ENCODE assay signal across 8 cellular contexts in genomic region chr22:37187891-37188761, GRCh38. TPM values are rescaled to one million over a fixed set of nuclear protein-coding genes. Genes with fewer than 3 reads are reported as not detected.
A peak's percentile ranks its signal among the peaks of the same experiment; 100 is the strongest.
DNase-seq lines count a peak whose midpoint lies in the region; ATAC-seq and TF ChIP-seq lines count a peak whose summit lies in the region.

C1QTNF6 (minus strand) TSS chr22:37188247; CDS start chr22:37188213, 34 bp downstream.

- H3K27me3 ChIP-seq in heart left ventricle: no peaks in the 10 kb centered on the region

- peaks cover 20% of the 10 kb centered on the region for H3K9me3 Mint-ChIP-seq in WTC11

- no peak for TF ChIP-seq CTCF in WTC11 (IDR thresholded peaks at IDR 0.05)
- no peak for TF ChIP-seq CTCF in heart left ventricle (IDR thresholded peaks at IDR 0.05)

- POLR2A ChIA-PET in WTC11 (lab: Charles Lee): interaction anchor here (1.1 to 1.4 kb wide), 2 partner anchors 11 to 412 kb away, joined by 4 read pairs; partner anchors contain the start of gene IFT27

- no peaks in the 10 kb centered on the region for H3K36me3 ChIP-seq in heart left ventricle

- H3K27me3 Mint-ChIP-seq in WTC11 (ENCODE audit: low read depth): no peaks in the 10 kb centered on the region; the same call in 1 of the 2 replicates

- DNase-seq in H4 (ENCODE audit: low spot score): peak; percentile 44
- peak; percentile 41 for DNase-seq in WTC11 (ENCODE audit: low spot score)
- DNase-seq in heart left ventricle: peak in 4 of 5 donors; percentile 57 to 83 (median 62)
- peak; percentile 76 for DNase-seq in retina
- DNase-seq in stimulated activated CD4-positive, alpha-beta T cell treated with anti-CD3 and anti-CD28 coated beads, Interleukin-4, amount 100 ng/mL, for 4 hours: no peak
- no peak for DNase-seq in stimulated activated naive CD4-positive, alpha-beta T cell (lab: John Stamatoyannopoulos, UW)
- DNase-seq in LoVo (ENCODE audit: low spot score): no peak

- H3K27ac Mint-ChIP-seq in WTC11: peak within 1 kb of the TSS; percentile 94

- H3K4me3 Mint-ChIP-seq in WTC11: peak within 1 kb of the TSS; percentile 75

- H3K4me3 ChIP-seq in heart left ventricle: peak within 1 kb of the TSS in 11 of 12 donors; percentile 15 to 64 (median 48)

- TF ChIP-seq POLR2A in heart left ventricle (IDR thresholded peaks at IDR 0.05): no peak

- WGBS in heart left ventricle, 4 donors: 29 to 41% (median 33%) methylated on average over 15 to 17 of the region's 17 CpGs

- peaks cover 9 to 65% (median 39%) of the 10 kb centered on the region in 12 donors for H3K4me1 ChIP-seq in heart left ventricle

- intact Hi-C loops in heart left ventricle (cut with DNase I): no loop called here

- H3K36me3 Mint-ChIP-seq in WTC11: peaks cover 19% of the 10 kb centered on the region

- CTCF ChIA-PET in WTC11 (lab: Charles Lee): interaction anchor here (0.7 to 4.2 kb wide), 5 partner anchors 9 to 72 kb away, joined by 3 to 23 read pairs (median 4); no protein-coding TSS in a partner anchor

- peak within 1 kb of the TSS; percentile 53 to 93 (median 80) for H3K27ac ChIP-seq in heart left ventricle

- H3K9me3 ChIP-seq in heart left ventricle: no peaks in the 10 kb centered on the region

- ATAC-seq in WTC11: peak; percentile 61
- peak; percentile 57 to 80 (median 73) for ATAC-seq in heart left ventricle
- ATAC-seq in HG03520 (IDR thresholded peaks at IDR 0.05; ENCODE audit: unreplicated experiment): no peak

- H3K4me1 Mint-ChIP-seq in WTC11: peaks cover 49% of the 10 kb centered on the region

TF ChIP-seq in WTC11, 78 proteins besides CTCF, POLR2A, EP300 and RAD21 (continues in another document):
- TF ChIP-seq FOXP1 (CRISPR knock-in tag; IDR thresholded peaks at IDR 0.05; ENCODE audit: borderline replicate concordance) (no peak), ZNF121 (CRISPR knock-in tag; IDR thresholded peaks at IDR 0.05) (0 out of 2 replicates have a peak, but pooled peaks have one; percentile 45), ZBTB21 (CRISPR knock-in tag; IDR thresholded peaks at IDR 0.05; ENCODE audit: borderline replicate concordance) (no peak), CREB1 (CRISPR knock-in tag; IDR thresholded peaks at IDR 0.05) (0 out of 2 replicates have a peak, but pooled peaks have one; percentile 23), ESRRA (CRISPR knock-in tag; IDR thresholded peaks at IDR 0.05; ENCODE audit: borderline replicate concordance) (0 out of 2 replicates have a peak, but pooled peaks have one; percentile 16), FOXK1 (CRISPR knock-in tag; IDR thresholded peaks at IDR 0.05) (no peak), GABPB1 (CRISPR knock-in tag; IDR thresholded peaks at IDR 0.05) (no peak), ETV6 (CRISPR knock-in tag; IDR thresholded peaks at IDR 0.05) (0 out of 2 replicates have a peak, but pooled peaks have one; percentile 63), RORB (CRISPR knock-in tag; IDR thresholded peaks at IDR 0.05) (no peak), ZNF671 (CRISPR knock-in tag; IDR thresholded peaks at IDR 0.05) (no peak), FOXJ3 (CRISPR knock-in tag; IDR thresholded peaks at IDR 0.05; ENCODE audit: borderline replicate concordance) (no peak), SP1 (CRISPR knock-in tag; conservative IDR thresholded peaks at IDR 0.05) (0 out of 2 replicates have a peak, but pooled peaks have one; percentile 18), ZNF263 (CRISPR knock-in tag; IDR thresholded peaks at IDR 0.05; ENCODE audit: low read depth) (no peak), NFE2L1 (CRISPR knock-in tag; IDR thresholded peaks at IDR 0.05) (no peak), ARID4B (CRISPR knock-in tag; IDR thresholded peaks at IDR 0.05; ENCODE audit: borderline replicate concordance) (no peak), TP53 (CRISPR knock-in tag; IDR thresholded peaks at IDR 0.05) (no peak), GTF2I (CRISPR knock-in tag; conservative IDR thresholded peaks at IDR 0.05) (no peak), MXD4 (CRISPR knock-in tag; IDR thresholded peaks at IDR 0.05; ENCODE audit: borderline replicate concordance) (no peak)
- TF ChIP-seq, protein P1, sequence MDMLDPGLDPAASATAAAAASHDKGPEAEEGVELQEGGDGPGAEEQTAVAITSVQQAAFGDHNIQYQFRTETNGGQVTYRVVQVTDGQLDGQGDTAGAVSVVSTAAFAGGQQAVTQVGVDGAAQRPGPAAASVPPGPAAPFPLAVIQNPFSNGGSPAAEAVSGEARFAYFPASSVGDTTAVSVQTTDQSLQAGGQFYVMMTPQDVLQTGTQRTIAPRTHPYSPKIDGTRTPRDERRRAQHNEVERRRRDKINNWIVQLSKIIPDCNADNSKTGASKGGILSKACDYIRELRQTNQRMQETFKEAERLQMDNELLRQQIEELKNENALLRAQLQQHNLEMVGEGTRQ (CRISPR knock-in tag; IDR thresholded peaks at IDR 0.05): no peak
- TF ChIP-seq, protein P2, sequence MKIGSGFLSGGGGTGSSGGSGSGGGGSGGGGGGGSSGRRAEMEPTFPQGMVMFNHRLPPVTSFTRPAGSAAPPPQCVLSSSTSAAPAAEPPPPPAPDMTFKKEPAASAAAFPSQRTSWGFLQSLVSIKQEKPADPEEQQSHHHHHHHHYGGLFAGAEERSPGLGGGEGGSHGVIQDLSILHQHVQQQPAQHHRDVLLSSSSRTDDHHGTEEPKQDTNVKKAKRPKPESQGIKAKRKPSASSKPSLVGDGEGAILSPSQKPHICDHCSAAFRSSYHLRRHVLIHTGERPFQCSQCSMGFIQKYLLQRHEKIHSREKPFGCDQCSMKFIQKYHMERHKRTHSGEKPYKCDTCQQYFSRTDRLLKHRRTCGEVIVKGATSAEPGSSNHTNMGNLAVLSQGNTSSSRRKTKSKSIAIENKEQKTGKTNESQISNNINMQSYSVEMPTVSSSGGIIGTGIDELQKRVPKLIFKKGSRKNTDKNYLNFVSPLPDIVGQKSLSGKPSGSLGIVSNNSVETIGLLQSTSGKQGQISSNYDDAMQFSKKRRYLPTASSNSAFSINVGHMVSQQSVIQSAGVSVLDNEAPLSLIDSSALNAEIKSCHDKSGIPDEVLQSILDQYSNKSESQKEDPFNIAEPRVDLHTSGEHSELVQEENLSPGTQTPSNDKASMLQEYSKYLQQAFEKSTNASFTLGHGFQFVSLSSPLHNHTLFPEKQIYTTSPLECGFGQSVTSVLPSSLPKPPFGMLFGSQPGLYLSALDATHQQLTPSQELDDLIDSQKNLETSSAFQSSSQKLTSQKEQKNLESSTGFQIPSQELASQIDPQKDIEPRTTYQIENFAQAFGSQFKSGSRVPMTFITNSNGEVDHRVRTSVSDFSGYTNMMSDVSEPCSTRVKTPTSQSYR (CRISPR knock-in tag; IDR thresholded peaks at IDR 0.05): 0 out of 2 replicates have a peak, but pooled peaks have one; percentile 51

RNA-seq across cellular contexts. Expression of gene C1QTNF6, which starts in this region (rescaled TPM):
- total RNA-seq in H4 (2014; rRNA removed; shearing (Covaris generic)): 4.9 and 6.3 TPM in 2 replicates
- total RNA-seq in WTC11 (2021) (5.7 to 6.4 TPM (median 5.9 TPM) in 3 replicates), heart left ventricle (10 to 100 TPM in 1 of 9 donors, 1 to 10 TPM in 6, under 1 TPM in 2; 0.31 to 11.9 (median 1.4) TPM)
- 1 to 10 TPM in 1 of 2 donors, under 1 TPM in 1; 0.99 to 3.0 TPM for polyA plus RNA-seq in heart left ventricle

Comparison
In these comparisons a context has a peak if more than half of its experiments do, and no peak if none do; other contexts are left out.
1. DNase-seq: peak in H4 (single experiment), WTC11 (single experiment), heart left ventricle (4 of 5) and retina (single experiment); none in stimulated activated CD4-positive, alpha-beta T cell treated with anti-CD3 and anti-CD28 coated beads, Interleukin-4, amount 100 ng/mL, for 4 hours (0 of 2), stimulated activated naive CD4-positive, alpha-beta T cell (0 of 6) and LoVo (single experiment).